ENCODE assay signal across 13 cellular contexts in the genomic region with DNA sequence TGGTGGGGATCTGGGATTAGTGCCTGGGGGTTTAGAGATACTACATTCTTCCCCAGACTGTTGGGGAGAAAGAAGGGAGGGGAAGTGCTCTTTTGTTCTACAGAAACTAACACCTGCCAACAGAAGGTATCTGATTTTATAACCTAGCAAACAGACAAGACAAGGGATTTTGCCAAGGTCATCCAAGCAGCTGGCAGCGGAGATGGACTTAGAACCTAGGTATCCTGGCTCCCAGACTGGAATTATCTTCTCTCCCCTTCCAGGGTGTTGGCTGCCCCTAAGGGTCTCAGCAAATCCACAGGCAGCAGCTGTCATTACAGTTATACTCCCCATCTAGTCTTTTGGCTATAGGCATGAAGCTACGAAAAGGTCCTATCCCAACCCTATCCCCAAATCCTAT.
A peak's percentile ranks its signal among the peaks of the same experiment; 100 is the strongest.
DNase-seq lines count a peak whose midpoint lies in the region; ATAC-seq and TF ChIP-seq lines count a peak whose summit lies in the region.
"Had no signal": no experiment of that assay in that cellular context is flagged by ENCODE, and none has a peak within 500 bp of the region (broad histone marks: within the 10 kb centered on the region; RNA-seq: fewer than 3 reads in every experiment).

No MANE protein-coding gene starts in this region.

- no peak overlapping the region for H2AFZ ChIP-seq in parathyroid adenoma

- TF ChIP-seq CTCF in 22Rv1 (IDR thresholded peaks at IDR 0.05) = no peak
- no peak for TF ChIP-seq CTCF in parathyroid adenoma (IDR thresholded peaks at IDR 0.05)

- 0 out of 2 replicates have a peak overlapping the region, but pooled peaks have one; percentile 84 for H3K27ac ChIP-seq in 22Rv1
- H3K27ac ChIP-seq in duodenal mucosa (ENCODE audit: low read depth, low read length) = peak overlapping the region; percentile 71
- H3K27ac ChIP-seq in parathyroid adenoma = peak overlapping the region; percentile 95
- H3K27ac ChIP-seq: HL-60 had no signal

- H3K4me2 ChIP-seq in parathyroid adenoma (ENCODE audit: low read length) = peak overlapping the region; percentile 23

- H3K36me3 ChIP-seq in duodenal mucosa (ENCODE audit: control insufficient read depth in 1 of 2, insufficient read depth in 2 of 2, low read length in 2 of 2) = peaks cover 0 to 7% of the 10 kb centered on the region in 2 donors
- no peaks in the 10 kb centered on the region for H3K36me3 ChIP-seq in parathyroid adenoma (ENCODE audit: control insufficient read depth, insufficient read depth, low read length)

- H3K27me3 ChIP-seq in duodenal mucosa (ENCODE audit: control insufficient read depth in 1 of 2, insufficient read depth in 2 of 2, low read length in 2 of 2) = no peaks in the 10 kb centered on the region
- H3K27me3 ChIP-seq in parathyroid adenoma (ENCODE audit: control insufficient read depth, insufficient read depth, low read length) = no peaks in the 10 kb centered on the region
- H3K27me3 ChIP-seq: MG63 had no signal

- DNase-seq in NCI-H146 treated with DMSO at 0.1 percent for 48 hours (lab: John Stamatoyannopoulos, UW; ENCODE audit: unreplicated experiment) (peak; percentile 78), epidermal melanocyte (ENCODE audit: insufficient read length, low spot score) (no peak)
- DNase-seq in stimulated activated CD4-positive, alpha-beta T cell treated with anti-CD3 and anti-CD28 coated beads, Interleukin-4, amount 100 ng/mL, for 1 hour = no peak
- DNase-seq: activated CD4-positive, alpha-beta T cell treated with anti-CD3 and anti-CD28 coated beads for 48 hours; MG63; NCI-H82; stimulated activated CD4-positive, alpha-beta T cell treated with anti-CD3 and anti-CD28 coated beads, Interleukin-2, amount 100 ng/mL, for 24 hours had no signal

- no peaks in the 10 kb centered on the region for H3K9me3 ChIP-seq in duodenal mucosa (ENCODE audit: control insufficient read depth in 1 of 2, low read length in 2 of 2)
- H3K9me3 ChIP-seq in parathyroid adenoma (ENCODE audit: control insufficient read depth, low read length) = no peaks in the 10 kb centered on the region
- H3K9me3 ChIP-seq: MG63 had no signal

- peaks cover 4% of the 10 kb centered on the region for H3K79me2 ChIP-seq in parathyroid adenoma

- ATAC-seq in GM19324 (IDR thresholded peaks at IDR 0.05; ENCODE audit: low FRiP score, unreplicated experiment) (no peak), GM18502 (IDR thresholded peaks at IDR 0.05; ENCODE audit: poor library complexity, unreplicated experiment) (no peak)

- peak overlapping the region; percentile 33 to 34 for H3K9ac ChIP-seq in duodenal mucosa (ENCODE audit: low read depth in 1 of 2, low read length in 2 of 2)
- H3K9ac ChIP-seq in parathyroid adenoma = no peak overlapping the region

- H3K4me3 ChIP-seq in duodenal mucosa (ENCODE audit: low read depth in 1 of 2, low read length in 2 of 2) (peak overlapping the region in 1 of 2 donors; percentile 5), parathyroid adenoma (ENCODE audit: low read depth, low read length) (no peak overlapping the region)
- H3K4me3 ChIP-seq: MG63 had no signal

- H3K4me1 ChIP-seq in duodenal mucosa (ENCODE audit: control insufficient read depth in 1 of 2, insufficient read depth in 2 of 2, low read length in 2 of 2) (peaks cover 83 to 85% of the 10 kb centered on the region in 2 donors), parathyroid adenoma (peaks cover 59% of the 10 kb centered on the region)
